ENCODE assay signal across 9 cellular contexts in genomic region chr22:30763815-30764686, GRCh38.
DNase-seq lines count a peak whose midpoint lies in the region; ATAC-seq, FAIRE-seq and TF ChIP-seq lines count a peak whose summit lies in the region.
"Had no signal": no experiment of that assay in that cellular context is flagged by ENCODE, and none has a peak within 500 bp of the region (broad histone marks: within the 10 kb centered on the region; RNA-seq: fewer than 3 reads in every experiment).

No MANE protein-coding gene starts in this region.

- TF ChIP-seq CTCF in D721Med (IDR thresholded peaks at IDR 0.05; ENCODE audit: insufficient read depth, missing control alignments), result peak; percentile 74

- H3K4me3 Mint-ChIP-seq in activated T-helper 1 cell treated with anti-CD3 and anti-CD28 coated beads, Interleukin-12 subunit alpha, Interleukin-12 subunit beta, Interleukin-2, Interleukin-4 antibody, amounts not matched to agents 30 ng/mL and 10 ng/mL and 1 ng/mL, durations not matched to agents 14 hours and 24 hours and 36 hours, result no peak overlapping the region

- DNase-seq in D721Med (ENCODE audit: insufficient read length, low spot score) (peak; percentile 29), HuH-7 (ENCODE audit: low spot score) (peak; percentile 69), NT2/D1 (ENCODE audit: low read depth, low spot score) (peak; percentile 72), globus pallidus (ENCODE audit: low spot score) (peak; percentile 32), posterior cingulate gyrus (peak in 6 of 10 donors; percentile 48 to 90 (median 53))
- peak; percentile 40 for DNase-seq in activated T-helper 1 cell treated with anti-CD3 and anti-CD28 coated beads, Interleukin-12 subunit alpha, Interleukin-12 subunit beta, Interleukin-2, Interleukin-4 antibody, amounts not matched to agents 30 ng/mL and 10 ng/mL and 1 ng/mL, durations not matched to agents 14 hours and 24 hours and 36 hours (ENCODE audit: low spot score)

- no peak overlapping the region for H3K9ac ChIP-seq in NT2/D1 (ENCODE audit: insufficient read length, low read depth)

- H3K4me3 ChIP-seq in NT2/D1 (ENCODE audit: insufficient read length, low read depth), result no peak overlapping the region
- H3K4me3 ChIP-seq: SJSA1 had no signal

- H3K36me3 ChIP-seq in NT2/D1 (ENCODE audit: insufficient read depth, insufficient read length, low read length), result no peaks in the 10 kb centered on the region
- H3K36me3 ChIP-seq: SJSA1 had no signal

- no peaks in the 10 kb centered on the region for H3K27me3 ChIP-seq in NT2/D1 (ENCODE audit: insufficient read depth, insufficient read length)
- H3K27me3 ChIP-seq: SJSA1 had no signal

- H3K9me3 Mint-ChIP-seq in activated T-helper 1 cell treated with anti-CD3 and anti-CD28 coated beads, Interleukin-12 subunit alpha, Interleukin-12 subunit beta, Interleukin-2, Interleukin-4 antibody, amounts not matched to agents 30 ng/mL and 10 ng/mL and 1 ng/mL, durations not matched to agents 14 hours and 24 hours and 36 hours, result no peaks in the 10 kb centered on the region

- intact Hi-C loops in activated T-helper 1 cell treated with anti-CD3 and anti-CD28 coated beads, Interleukin-12 subunit alpha, Interleukin-12 subunit beta, Interleukin-2, Interleukin-4 antibody, amounts not matched to agents 30 ng/mL and 10 ng/mL and 1 ng/mL, durations not matched to agents 14 hours and 24 hours and 36 hours (cut with micrococcal nuclease), result loop anchor here (1.0 to 5.0 kb wide), 4 partner anchors 126 to 468 kb away; no protein-coding TSS in a partner anchor
- intact Hi-C loops in posterior cingulate gyrus (cut with DNase I), result loop anchor here (1.0 kb wide), 1 partner anchor 156 kb away; no protein-coding TSS in a partner anchor

- H3K4me1 ChIP-seq in NT2/D1 (ENCODE audit: insufficient read depth, insufficient read length), result peaks cover 3% of the 10 kb centered on the region
- H3K4me1 ChIP-seq: SJSA1 had no signal

- no peaks in the 10 kb centered on the region for H3K36me3 Mint-ChIP-seq in activated T-helper 1 cell treated with anti-CD3 and anti-CD28 coated beads, Interleukin-12 subunit alpha, Interleukin-12 subunit beta, Interleukin-2, Interleukin-4 antibody, amounts not matched to agents 30 ng/mL and 10 ng/mL and 1 ng/mL, durations not matched to agents 14 hours and 24 hours and 36 hours (ENCODE audit: low read depth)

- FAIRE-seq in D721Med (lab: Jason Lieb, UNC), result no peak

- H3K27ac Mint-ChIP-seq in activated T-helper 1 cell treated with anti-CD3 and anti-CD28 coated beads, Interleukin-12 subunit alpha, Interleukin-12 subunit beta, Interleukin-2, Interleukin-4 antibody, amounts not matched to agents 30 ng/mL and 10 ng/mL and 1 ng/mL, durations not matched to agents 14 hours and 24 hours and 36 hours, result no peak overlapping the region

- peaks cover 3% of the 10 kb centered on the region for H3K27me3 Mint-ChIP-seq in activated T-helper 1 cell treated with anti-CD3 and anti-CD28 coated beads, Interleukin-12 subunit alpha, Interleukin-12 subunit beta, Interleukin-2, Interleukin-4 antibody, amounts not matched to agents 30 ng/mL and 10 ng/mL and 1 ng/mL, durations not matched to agents 14 hours and 24 hours and 36 hours (ENCODE audit: insufficient read depth)

- ATAC-seq in HG03565 (IDR thresholded peaks at IDR 0.05; ENCODE audit: unreplicated experiment), result no peak
- ATAC-seq in HG03139 (IDR thresholded peaks at IDR 0.05; ENCODE audit: unreplicated experiment), result no peak

- peaks cover 4% of the 10 kb centered on the region for H3K4me1 Mint-ChIP-seq in activated T-helper 1 cell treated with anti-CD3 and anti-CD28 coated beads, Interleukin-12 subunit alpha, Interleukin-12 subunit beta, Interleukin-2, Interleukin-4 antibody, amounts not matched to agents 30 ng/mL and 10 ng/mL and 1 ng/mL, durations not matched to agents 14 hours and 24 hours and 36 hours (ENCODE audit: low read depth)

- no peaks in the 10 kb centered on the region for H3K9me3 ChIP-seq in NT2/D1 (ENCODE audit: insufficient read depth, low read length)
- H3K9me3 ChIP-seq: SJSA1 had no signal
